Comparison of ENCODE assay signal across 17 cellular contexts in genomic region chr10:93826355-93826754, GRCh38.
DNase-seq lines count a peak whose midpoint lies in the region; ATAC-seq and TF ChIP-seq lines count a peak whose summit lies in the region.
"Had no signal": no experiment of that assay in that cellular context is flagged by ENCODE, and none has a peak within 500 bp of the region (broad histone marks: within the 10 kb centered on the region; RNA-seq: fewer than 3 reads in every experiment).

No MANE protein-coding gene starts in this region.

- no peak overlapping the region for H3K27ac ChIP-seq in GM23338 (ENCODE audit: low read depth)
- H3K27ac ChIP-seq: body of pancreas, gastrocnemius medialis, SJSA1 had no signal

- H3F3A ChIP-seq in GM23338 (replicated peaks; ENCODE audit: low read depth) = no peaks in the 10 kb centered on the region

- H3K27me3 ChIP-seq in GM23338 (ENCODE audit: insufficient read depth) = peaks cover 54% of the 10 kb centered on the region
- H3K27me3 ChIP-seq: body of pancreas, gastrocnemius medialis, SJSA1 had no signal

- ATAC-seq in GM23338 = peak; percentile 83
- no peak for ATAC-seq in GM18870 (IDR thresholded peaks at IDR 0.05; ENCODE audit: unreplicated experiment)
- no peak for ATAC-seq in stimulated activated naive CD8-positive, alpha-beta T cell treated with anti-CD3 and anti-CD28 coated beads, Interleukin-15, Interleukin-2, amounts not matched to agents 100 U/mL and 50 U/mL, for 24 hours
- ATAC-seq in HG03039 (IDR thresholded peaks at IDR 0.05; ENCODE audit: unreplicated experiment) = no peak
- ATAC-seq: body of pancreas, gastrocnemius medialis had no signal

- H3K4me2 ChIP-seq in GM23338 = no peak overlapping the region

- TF ChIP-seq CTCF in GM23338 (conservative IDR thresholded peaks at IDR 0.05; ENCODE audit: low read depth in 2 of 2) = no peak

- H2AFZ ChIP-seq in GM23338 = no peak overlapping the region

- no peaks in the 10 kb centered on the region for H3K9me2 ChIP-seq in GM23338 (ENCODE audit: insufficient read depth)

- DNase-seq in A172 (ENCODE audit: low spot score) (peak; percentile 61), GM23338 (ENCODE audit: low spot score) (peak; percentile 26), RPMI7951 (ENCODE audit: low read depth) (peak; percentile 31), glomerular visceral epithelial cell (ENCODE audit: extremely low spot score) (peak; percentile 46), head of caudate nucleus (no peak)
- DNase-seq in stimulated activated naive CD8-positive, alpha-beta T cell treated with anti-CD3 and anti-CD28 coated beads, Interleukin-15, Interleukin-2, amounts not matched to agents 100 U/mL and 50 U/mL, for 24 hours = no peak
- DNase-seq: activated effector memory CD4-positive, alpha-beta T cell treated with anti-CD3 and anti-CD28 coated beads, Interleukin-2, amount 50 U/mL, for 16 hours; body of pancreas; effector memory CD4-positive, alpha-beta T cell; gastrocnemius medialis; NCI-H1436 treated with DMSO at 0.1 percent for 48 hours; NCI-H748 treated with DMSO at 0.1 percent for 48 hours; substantia nigra had no signal

- H3K4me3 ChIP-seq in GM23338 = no peak overlapping the region
- H3K4me3 ChIP-seq: body of pancreas, gastrocnemius medialis, SJSA1 had no signal

- H3K79me2 ChIP-seq in GM23338 (replicated peaks; ENCODE audit: insufficient read depth) = no peaks in the 10 kb centered on the region

- H3K27ac Mint-ChIP-seq in GM23338 = no peak overlapping the region
- H3K27ac Mint-ChIP-seq: mesothelial cell of epicardium had no signal

- H3K4me1 Mint-ChIP-seq in GM23338 = peaks cover 10% of the 10 kb centered on the region

- H3K27me3 Mint-ChIP-seq in GM23338 (ENCODE audit: insufficient read depth, low read depth, poor library complexity) = peaks cover 10% of the 10 kb centered on the region

- H3K36me3 ChIP-seq in GM23338 (ENCODE audit: insufficient read depth) = no peaks in the 10 kb centered on the region
- H3K36me3 ChIP-seq: gastrocnemius medialis, SJSA1 had no signal

- no peak overlapping the region for H3K4me3 Mint-ChIP-seq in GM23338
- H3K4me3 Mint-ChIP-seq: mesothelial cell of epicardium had no signal

- peaks cover 6% of the 10 kb centered on the region for H3K4me1 ChIP-seq in GM23338 (ENCODE audit: insufficient read depth)
- H3K4me1 ChIP-seq: body of pancreas, gastrocnemius medialis, SJSA1 had no signal

- intact Hi-C loops in head of caudate nucleus (cut with DNase I) = no loop called here

- H3K36me3 Mint-ChIP-seq in GM23338 (ENCODE audit: low read depth) = no peaks in the 10 kb centered on the region
- H3K36me3 Mint-ChIP-seq: mesothelial cell of epicardium had no signal

- H4K20me1 ChIP-seq in GM23338 (replicated peaks; ENCODE audit: insufficient read depth) = no peaks in the 10 kb centered on the region; the same call in 1 of the 2 replicates

- H3K9me3 Mint-ChIP-seq in GM23338 = no peaks in the 10 kb centered on the region; the same call in 2 of the 3 replicates
- H3K9me3 Mint-ChIP-seq: mesothelial cell of epicardium had no signal

TF ChIP-seq in GM23338, 12 proteins besides CTCF, POLR2A, EP300 and RAD21:
- no peak for TF ChIP-seq EZH2phosphoT487 (IDR thresholded peaks at IDR 0.05; ENCODE audit: unreplicated experiment)
- no peak for TF ChIP-seq STAT1 (IDR thresholded peaks at IDR 0.05; ENCODE audit: unreplicated experiment)
- no peak for TF ChIP-seq CREB1 (CRISPR knock-in tag; IDR thresholded peaks at IDR 0.05; ENCODE audit: low read depth)
- no peak for TF ChIP-seq EZH2 (IDR thresholded peaks at IDR 0.05; ENCODE audit: low read depth, unreplicated experiment)
- no peak for TF ChIP-seq ETS1 (IDR thresholded peaks at IDR 0.05)
- no peak for TF ChIP-seq ZNF114 (CRISPR knock-in tag; IDR thresholded peaks at IDR 0.05)
- TF ChIP-seq JUNB (IDR thresholded peaks at IDR 0.05; ENCODE audit: unreplicated experiment) = no peak
- TF ChIP-seq ZNF331 (CRISPR knock-in tag; IDR thresholded peaks at IDR 0.05; ENCODE audit: low read depth) = no peak
- no peak for TF ChIP-seq NANOG (IDR thresholded peaks at IDR 0.05; ENCODE audit: borderline replicate concordance)
- no peak for TF ChIP-seq POLR2AphosphoS5 (IDR thresholded peaks at IDR 0.05; ENCODE audit: low read depth)
- TF ChIP-seq, protein P1, sequence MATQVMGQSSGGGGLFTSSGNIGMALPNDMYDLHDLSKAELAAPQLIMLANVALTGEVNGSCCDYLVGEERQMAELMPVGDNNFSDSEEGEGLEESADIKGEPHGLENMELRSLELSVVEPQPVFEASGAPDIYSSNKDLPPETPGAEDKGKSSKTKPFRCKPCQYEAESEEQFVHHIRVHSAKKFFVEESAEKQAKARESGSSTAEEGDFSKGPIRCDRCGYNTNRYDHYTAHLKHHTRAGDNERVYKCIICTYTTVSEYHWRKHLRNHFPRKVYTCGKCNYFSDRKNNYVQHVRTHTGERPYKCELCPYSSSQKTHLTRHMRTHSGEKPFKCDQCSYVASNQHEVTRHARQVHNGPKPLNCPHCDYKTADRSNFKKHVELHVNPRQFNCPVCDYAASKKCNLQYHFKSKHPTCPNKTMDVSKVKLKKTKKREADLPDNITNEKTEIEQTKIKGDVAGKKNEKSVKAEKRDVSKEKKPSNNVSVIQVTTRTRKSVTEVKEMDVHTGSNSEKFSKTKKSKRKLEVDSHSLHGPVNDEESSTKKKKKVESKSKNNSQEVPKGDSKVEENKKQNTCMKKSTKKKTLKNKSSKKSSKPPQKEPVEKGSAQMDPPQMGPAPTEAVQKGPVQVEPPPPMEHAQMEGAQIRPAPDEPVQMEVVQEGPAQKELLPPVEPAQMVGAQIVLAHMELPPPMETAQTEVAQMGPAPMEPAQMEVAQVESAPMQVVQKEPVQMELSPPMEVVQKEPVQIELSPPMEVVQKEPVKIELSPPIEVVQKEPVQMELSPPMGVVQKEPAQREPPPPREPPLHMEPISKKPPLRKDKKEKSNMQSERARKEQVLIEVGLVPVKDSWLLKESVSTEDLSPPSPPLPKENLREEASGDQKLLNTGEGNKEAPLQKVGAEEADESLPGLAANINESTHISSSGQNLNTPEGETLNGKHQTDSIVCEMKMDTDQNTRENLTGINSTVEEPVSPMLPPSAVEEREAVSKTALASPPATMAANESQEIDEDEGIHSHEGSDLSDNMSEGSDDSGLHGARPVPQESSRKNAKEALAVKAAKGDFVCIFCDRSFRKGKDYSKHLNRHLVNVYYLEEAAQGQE (IDR thresholded peaks at IDR 0.05; ENCODE audit: unreplicated experiment) = no peak

Comparison
In these comparisons a context has a peak if more than half of its experiments do, and no peak if none do; other contexts are left out.
1. DNase-seq: peak in A172 (single experiment), GM23338 (single experiment), RPMI7951 (single experiment) and glomerular visceral epithelial cell (single experiment); none in head of caudate nucleus (0 of 42) and stimulated activated naive CD8-positive, alpha-beta T cell treated with anti-CD3 and anti-CD28 coated beads, Interleukin-15, Interleukin-2, amounts not matched to agents 100 U/mL and 50 U/mL, for 24 hours (single experiment).